23 cellular contexts compared by ENCODE assay signal in genomic region chr1:167138703-167139102, GRCh38. TPM values are rescaled to one million over a fixed set of nuclear protein-coding genes. Genes with fewer than 3 reads are reported as not detected.
"Had no signal": no experiment of that assay in that cellular context is flagged by ENCODE, and none has a peak within 500 bp of the region (broad histone marks: within the 10 kb centered on the region; RNA-seq: fewer than 3 reads in every experiment).

No MANE protein-coding gene starts in this region.

- H3K9me3 Mint-ChIP-seq: effector memory CD8-positive, alpha-beta T cell; type B pancreatic cell had no signal

- H2AFZ ChIP-seq: hepatocyte had no signal

- H3K4me2 ChIP-seq: hepatocyte had no signal

- H3K36me3 ChIP-seq: right lobe of liver, stomach, uterus had no signal

- ATAC-seq: effector memory CD8-positive, alpha-beta T cell; left colon; left ventricle myocardium superior; psoas muscle; right lobe of liver had no signal

- H3K27me3 ChIP-seq: hepatocyte, right lobe of liver, stomach, uterus had no signal

- H3K4me1 ChIP-seq: right lobe of liver, stomach, uterus had no signal

- DNase-seq: effector memory CD8-positive, alpha-beta T cell; erythroblast; foreskin melanocyte; left colon; left ventricle myocardium superior; mesenchymal stem cell; midbrain; naive B cell; psoas muscle; retina; right lobe of liver; stimulated activated naive CD4-positive, alpha-beta T cell; stomach; substantia nigra; uterus had no signal

- H3K79me2 ChIP-seq: hepatocyte had no signal

- H3K4me1 Mint-ChIP-seq: naive B cell, nephron had no signal

- H3K36me3 Mint-ChIP-seq: type B pancreatic cell had no signal

- H3K4me3 Mint-ChIP-seq: dendritic cell treated with granulocyte-macrophage colony-stimulating factor and Interleukin-4, amounts not matched to agents 40 ng/mL and 50 ng/mL, for 4 days; effector memory CD8-positive, alpha-beta T cell; naive B cell; nephron; type B pancreatic cell had no signal

- H3K9me3 ChIP-seq: psoas muscle, right lobe of liver, uterus had no signal

- H3K4me3 ChIP-seq: hepatocyte, lung, psoas muscle, right lobe of liver, stomach, uterus had no signal

- H3K27ac ChIP-seq: hepatocyte, psoas muscle, right lobe of liver, stomach, uterus had no signal

- H3K27ac Mint-ChIP-seq: dendritic cell treated with granulocyte-macrophage colony-stimulating factor and Interleukin-4, amounts not matched to agents 40 ng/mL and 50 ng/mL, for 4 days; effector memory CD8-positive, alpha-beta T cell; naive B cell; nephron; type B pancreatic cell had no signal

RNA-seq across cellular contexts. Expression of gene STYXL2, which starts 44.8 kb away (rescaled TPM):
- total RNA-seq: endothelial cell of umbilical vein, kidney epithelial cell, osteoblast had no signal
- polyA plus RNA-seq: endothelial cell of umbilical vein, stomach had no signal

RNA-seq across cellular contexts. Expression of gene GPA33, which starts 48.5 kb away (rescaled TPM):
- total RNA-seq: endothelial cell of umbilical vein, kidney epithelial cell, osteoblast had no signal
- polyA plus RNA-seq: endothelial cell of umbilical vein had no signal
